Comparison of ENCODE assay signal across 27 cellular contexts in genomic region chr1:6585841-6586240, GRCh38. TPM values are rescaled to one million over a fixed set of nuclear protein-coding genes. Genes with fewer than 3 reads are reported as not detected.
A peak's percentile ranks its signal among the peaks of the same experiment; 100 is the strongest.
DNase-seq lines count a peak whose midpoint lies in the region; ATAC-seq and TF ChIP-seq lines count a peak whose summit lies in the region.
"Had no signal": no experiment of that assay in that cellular context is flagged by ENCODE, and none has a peak within 500 bp of the region (broad histone marks: within the 10 kb centered on the region; RNA-seq: fewer than 3 reads in every experiment).

No MANE protein-coding gene starts in this region.

- intact Hi-C loops in left ventricle myocardium inferior (cut with micrococcal nuclease) = no loop called here
- intact Hi-C loops in Right ventricle myocardium superior (cut with DNase I) = no loop called here
- intact Hi-C loops in psoas muscle (cut with DNase I) = loop anchor here in 1 of 2 donors (5.0 kb wide), 1 partner anchor 36 kb away; the partner anchor contains the start of gene THAP3
- intact Hi-C loops in thyroid gland (cut with DNase I) = no loop called here

- peak overlapping the region; percentile 61 for H3K27ac ChIP-seq in left ventricle myocardium inferior (replicated peaks)
- H3K27ac ChIP-seq in WERI-Rb-1 = peak overlapping the region; percentile 81
- H3K27ac ChIP-seq in psoas muscle = peak overlapping the region; percentile 98
- peak overlapping the region; percentile 17 to 47 (median 43) for H3K27ac ChIP-seq in thyroid gland
- H3K27ac ChIP-seq: KMS-11 had no signal

- H3K9me3 ChIP-seq in left ventricle myocardium inferior (replicated peaks) (no peaks in the 10 kb centered on the region), WERI-Rb-1 (ENCODE audit: severe bottlenecking) (no peaks in the 10 kb centered on the region), psoas muscle (no peaks in the 10 kb centered on the region), thyroid gland (no peaks in the 10 kb centered on the region)
- H3K9me3 ChIP-seq: HAP-1 had no signal

- ATAC-seq in Right ventricle myocardium superior (ENCODE audit: poor library complexity) (no peak), psoas muscle (no peak)

- H3K4me3 ChIP-seq in left ventricle myocardium inferior (no peak overlapping the region), WERI-Rb-1 (ENCODE audit: low read depth, low read length) (no peak overlapping the region), psoas muscle (no peak overlapping the region), thyroid gland (replicated peaks in 1 of 3) (no peak overlapping the region)
- H3K4me3 ChIP-seq: HAP-1 had no signal

- no peak for TF ChIP-seq POLR2A in thyroid gland (IDR thresholded peaks at IDR 0.05)

- no peaks in the 10 kb centered on the region for H3K27me3 ChIP-seq in left ventricle myocardium inferior (ENCODE audit: low read depth)
- no peaks in the 10 kb centered on the region for H3K27me3 ChIP-seq in WERI-Rb-1 (ENCODE audit: insufficient read depth, low read depth, severe bottlenecking)
- H3K27me3 ChIP-seq in psoas muscle (ENCODE audit: insufficient read depth in 3 of 3, low read length in 2 of 3) = no peaks in the 10 kb centered on the region
- no peaks in the 10 kb centered on the region for H3K27me3 ChIP-seq in thyroid gland

- TF ChIP-seq CTCF in left ventricle myocardium inferior (IDR thresholded peaks at IDR 0.05; ENCODE audit: borderline replicate concordance) = no peak
- TF ChIP-seq CTCF in WERI-Rb-1 (IDR thresholded peaks at IDR 0.05; ENCODE audit: low read depth, low read length) = no peak
- no peak for TF ChIP-seq CTCF in psoas muscle (IDR thresholded peaks at IDR 0.05)
- no peak for TF ChIP-seq CTCF in thyroid gland (IDR thresholded peaks at IDR 0.05)

- DNase-seq in left ventricle myocardium inferior (no peak), Right ventricle myocardium superior (no peak), WERI-Rb-1 (no peak), psoas muscle (no peak), thyroid gland (peak; percentile 63 to 81), cerebellar nuclear complex (lab: John Stamatoyannopoulos, UW) (no peak), midbrain (lab: John Stamatoyannopoulos, UW) (no peak), T-helper 1 cell (no peak)
- DNase-seq: CD4-positive, alpha-beta memory T cell; COR-L47; DMS53; GOT3; HFFc6; MM.1S; NCI-H2029; NCI-H446 treated with DMSO at 0.1 percent for 48 hours; NCI-H526; NCI-H82; NK-92 treated with Interleukin-12 subunit alpha and Interleukin-12 subunit beta, amount 100 ng/mL, for 24 hours; RPMI8226; SHP77 treated with DMSO at 0.1 percent for 48 hours had no signal

- H3K36me3 ChIP-seq in left ventricle myocardium inferior (peaks cover 35% of the 10 kb centered on the region), WERI-Rb-1 (peaks cover 70% of the 10 kb centered on the region), psoas muscle (ENCODE audit: insufficient read depth in 1 of 2, low read depth in 1 of 2) (peaks cover 0 to 39% of the 10 kb centered on the region in 2 donors), thyroid gland (peaks cover 22 to 27% of the 10 kb centered on the region in 2 donors)

- 69 to 86% (median 71%) methylated on average over 7 of the region's 7 CpGs for WGBS in psoas muscle, 3 donors
- 73 to 80% methylated on average over 7 of the region's 7 CpGs for WGBS in thyroid gland, 2 donors

- peaks cover 89% of the 10 kb centered on the region for H3K4me1 ChIP-seq in left ventricle myocardium inferior
- peaks cover 57% of the 10 kb centered on the region for H3K4me1 ChIP-seq in psoas muscle
- H3K4me1 ChIP-seq in thyroid gland = peaks cover 24 to 37% of the 10 kb centered on the region in 2 donors

RNA-seq across cellular contexts. Expression of gene ZBTB48, which starts 6.0 kb away (rescaled TPM):
- total RNA-seq in left ventricle myocardium inferior (12.9 TPM), Right ventricle myocardium superior (11.7 TPM), psoas muscle (10 to 100 TPM in 3 of 4 donors, 1 to 10 TPM in 1; 3.7 to 12.0 (median 11.4) TPM), thyroid gland (10 to 100 TPM; 22.7 to 33.8 (median 29.4) TPM)
- 10 to 100 TPM in 2 of 3 donors, 1 to 10 TPM in 1; 9.7 to 16.6 (median 15.1) TPM for polyA plus RNA-seq in psoas muscle

RNA-seq across cellular contexts. Expression of gene KLHL21, which starts 16.8 kb away (rescaled TPM):
- 83.7 TPM for total RNA-seq in left ventricle myocardium inferior
- 111 TPM for total RNA-seq in Right ventricle myocardium superior
- total RNA-seq in psoas muscle = 100 to 1,000 TPM in 3 of 4 donors, 10 to 100 TPM in 1; 87.3 to 253 (median 113) TPM
- polyA plus RNA-seq in psoas muscle = 100 to 1,000 TPM in 2 of 3 donors, 10 to 100 TPM in 1; 83.1 to 200 (median 120) TPM
- total RNA-seq in thyroid gland = 10 to 100 TPM; 34.9 to 68.4 (median 44.6) TPM

RNA-seq across cellular contexts. Expression of gene PHF13, which starts 27.7 kb away (rescaled TPM):
- 6.8 TPM for total RNA-seq in left ventricle myocardium inferior
- total RNA-seq in Right ventricle myocardium superior = 8.6 TPM
- total RNA-seq in psoas muscle = 10 to 100 TPM in 1 of 4 donors, 1 to 10 TPM in 3; 5.4 to 21.3 (median 8.2) TPM
- 1 to 10 TPM; 4.8 to 7.5 (median 7.1) TPM for polyA plus RNA-seq in psoas muscle
- total RNA-seq in thyroid gland = 10 to 100 TPM in 1 of 4 donors, 1 to 10 TPM in 3; 7.8 to 14.1 (median 9.5) TPM

RNA-seq across cellular contexts. Expression of gene TAS1R1, which starts 30.7 kb away (rescaled TPM):
- not detected for total RNA-seq in left ventricle myocardium inferior
- total RNA-seq in Right ventricle myocardium superior = not detected
- total RNA-seq in psoas muscle = not detected
- polyA plus RNA-seq in psoas muscle = under 1 TPM in 2 of 3 donors, not detected in 1; 0.04 to 0.16 TPM
- not detected for total RNA-seq in thyroid gland
- total RNA-seq: A172; CD4-positive, alpha-beta memory T cell; Daoy; G401; HFFc6 had no signal
- polyA plus RNA-seq: CD4-positive, alpha-beta memory T cell; IgD-negative memory B cell had no signal

RNA-seq across cellular contexts. Expression of gene NOL9, which starts 31.5 kb away (rescaled TPM):
- 13.4 TPM for total RNA-seq in left ventricle myocardium inferior
- total RNA-seq in Right ventricle myocardium superior = 10.9 TPM
- 10 to 100 TPM; 17.1 to 26.1 (median 22.8) TPM for total RNA-seq in psoas muscle
- 10 to 100 TPM in 1 of 3 donors, 1 to 10 TPM in 2; 5.0 to 10.6 (median 9.5) TPM for polyA plus RNA-seq in psoas muscle
- 10 to 100 TPM; 20.1 to 41.6 (median 23.6) TPM for total RNA-seq in thyroid gland

Comparison
In these comparisons a context has a peak if more than half of its experiments do, and no peak if none do; other contexts are left out.
1. DNase-seq: peak in thyroid gland (2 of 2); none in left ventricle myocardium inferior (single experiment), Right ventricle myocardium superior (single experiment), WERI-Rb-1 (single experiment), psoas muscle (0 of 2), cerebellar nuclear complex (0 of 2), midbrain (single experiment) and T-helper 1 cell (0 of 5).
2. H3K27ac ChIP-seq: peak in every context shown above with its lines; median percentile 98 in psoas muscle; 81 in WERI-Rb-1; 61 in left ventricle myocardium inferior; 43 in thyroid gland.